8 cellular contexts compared by ENCODE assay signal in genomic region chr4:139175647-139176298, GRCh38. TPM values are rescaled to one million over a fixed set of nuclear protein-coding genes. Genes with fewer than 3 reads are reported as not detected.
A peak's percentile ranks its signal among the peaks of the same experiment; 100 is the strongest.
DNase-seq lines count a peak whose midpoint lies in the region; ATAC-seq, FAIRE-seq and TF ChIP-seq lines count a peak whose summit lies in the region.

No MANE protein-coding gene starts in this region.

- H3K79me2 ChIP-seq in DND-41 (ENCODE audit: insufficient read depth, low read length) = peaks cover 59% of the 10 kb centered on the region

- H3K27me3 ChIP-seq in DND-41 (ENCODE audit: insufficient read depth, low read length, poor library complexity) (no peaks in the 10 kb centered on the region), small intestine (ENCODE audit: control insufficient read depth in 2 of 2, insufficient read depth in 2 of 2, low read length in 2 of 2) (no peaks in the 10 kb centered on the region)

- peak overlapping the region; percentile 74 to 84; a peak in 3 of 4 replicates for H3K4me3 ChIP-seq in DND-41 (ENCODE audit: low read depth in 1 of 2, low read length in 2 of 2)
- peak overlapping the region; percentile 75 for H3K4me3 ChIP-seq in iPS-11a (ENCODE audit: low read depth, low read length)
- H3K4me3 ChIP-seq in small intestine (ENCODE audit: low read depth in 1 of 2, low read length in 2 of 2) = peak overlapping the region; percentile 89 to 96

- no peak overlapping the region; the same call in 1 of the 2 replicates for H3K27ac ChIP-seq in DND-41 (ENCODE audit: low read length)
- H3K27ac ChIP-seq in small intestine (ENCODE audit: low read depth in 1 of 2, low read length in 1 of 2) = peak overlapping the region; percentile 98 to 99

- no peak for DNase-seq in DND-41
- DNase-seq in small intestine = no peak
- no peak for DNase-seq in Ammon's horn (ENCODE audit: low spot score)

- peak overlapping the region; percentile 69 for H3K9ac ChIP-seq in DND-41 (ENCODE audit: low read depth, low read length)

- H3K36me3 ChIP-seq in DND-41 (ENCODE audit: insufficient read depth, low read length) = no peaks in the 10 kb centered on the region; the same call in 1 of the 2 replicates
- H3K36me3 ChIP-seq in small intestine (ENCODE audit: control insufficient read depth in 2 of 2, insufficient read depth in 2 of 2, low read length in 2 of 2) = no peaks in the 10 kb centered on the region

- H3K4me1 ChIP-seq in DND-41 (ENCODE audit: insufficient read depth, low read length) (peaks cover 31% of the 10 kb centered on the region), small intestine (ENCODE audit: control insufficient read depth in 2 of 2, insufficient read depth in 1 of 2, low read depth in 1 of 2, low read length in 1 of 2) (no peaks in the 10 kb centered on the region)

- H3K27ac Mint-ChIP-seq in IgD-negative memory B cell = peak overlapping the region; percentile 80 to 99 (median 94)
- peak overlapping the region; percentile 75 for H3K27ac Mint-ChIP-seq in activated naive CD8-positive, alpha-beta T cell

- peaks cover 15 to 28% (median 23%) of the 10 kb centered on the region in 3 donors for H3K4me1 Mint-ChIP-seq in IgD-negative memory B cell
- H3K4me1 Mint-ChIP-seq in activated naive CD8-positive, alpha-beta T cell (ENCODE audit: low read depth) = peaks cover 21% of the 10 kb centered on the region

- H3K36me3 Mint-ChIP-seq in IgD-negative memory B cell = no peaks in the 10 kb centered on the region
- H3K36me3 Mint-ChIP-seq in activated naive CD8-positive, alpha-beta T cell = no peaks in the 10 kb centered on the region

- H3K4me3 Mint-ChIP-seq in IgD-negative memory B cell = peak overlapping the region; percentile 91 to 99 (median 96)
- peak overlapping the region; percentile 85 for H3K4me3 Mint-ChIP-seq in activated naive CD8-positive, alpha-beta T cell

- peaks cover 27% of the 10 kb centered on the region for H4K20me1 ChIP-seq in DND-41 (ENCODE audit: insufficient read depth, low read length)

- no peaks in the 10 kb centered on the region for H3K9me3 ChIP-seq in DND-41 (ENCODE audit: insufficient read depth, low read length, severe bottlenecking)
- no peaks in the 10 kb centered on the region for H3K9me3 ChIP-seq in small intestine (ENCODE audit: control insufficient read depth, low read depth)

- TF ChIP-seq CTCF in DND-41 (IDR thresholded peaks at IDR 0.05; ENCODE audit: borderline replicate concordance, extremely low read depth, low read length, poor library complexity, severe bottlenecking) = no peak

- 3 to 11% (median 6%) methylated on average over 25 to 26 of the region's 26 CpGs for WGBS in small intestine, 3 donors

- H3K4me2 ChIP-seq in DND-41 (ENCODE audit: insufficient read depth, low read length) = peak overlapping the region; percentile 93

- peak overlapping the region; percentile 75 for H2AFZ ChIP-seq in DND-41 (ENCODE audit: low read depth, low read length)

- no peak for FAIRE-seq in small intestine (lab: Jason Lieb, UNC)

- H3K27me3 Mint-ChIP-seq in IgD-negative memory B cell = no peaks in the 10 kb centered on the region
- H3K27me3 Mint-ChIP-seq in activated naive CD8-positive, alpha-beta T cell = no peaks in the 10 kb centered on the region

- no peaks in the 10 kb centered on the region for H3K9me3 Mint-ChIP-seq in IgD-negative memory B cell
- H3K9me3 Mint-ChIP-seq in activated naive CD8-positive, alpha-beta T cell (ENCODE audit: low read depth) = no peaks in the 10 kb centered on the region

- ATAC-seq in DND-41 (ENCODE audit: insufficient read depth, low read depth) (no peak), HG03097 (IDR thresholded peaks at IDR 0.05; ENCODE audit: low FRiP score, unreplicated experiment) (no peak), GM21737 (IDR thresholded peaks at IDR 0.05; ENCODE audit: unreplicated experiment) (no peak)

RNA-seq across cellular contexts. Expression of gene ELF2, which starts 1.2 kb away (rescaled TPM):
- polyA plus RNA-seq in IgD-negative memory B cell (33.7 TPM), small intestine (10 to 100 TPM in 2 of 3 donors, 1 to 10 TPM in 1; 8.1 to 14.5 (median 10.3) TPM)
